8 cellular contexts compared by ENCODE assay signal in the genomic region with DNA sequence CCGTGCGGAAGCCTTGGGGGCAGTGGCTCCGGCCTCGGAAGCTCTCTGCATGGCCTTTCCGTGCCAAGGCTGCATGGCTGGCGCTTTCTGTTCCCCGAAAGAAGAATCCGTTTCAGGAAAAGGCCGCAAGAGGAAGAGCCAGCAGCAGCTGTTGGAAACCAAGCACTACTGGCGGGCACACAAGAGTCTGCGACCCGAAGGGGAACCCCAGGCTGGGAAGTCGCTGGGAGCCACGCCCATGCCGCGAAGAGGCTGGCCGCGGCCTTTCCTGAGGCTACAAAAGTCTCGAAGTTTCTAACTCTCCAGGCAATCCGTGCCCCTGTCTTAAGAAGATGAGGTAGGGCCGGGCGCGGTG. TPM values are rescaled to one million over a fixed set of nuclear protein-coding genes. Genes with fewer than 3 reads are reported as not detected.
DNase-seq lines count a peak whose midpoint lies in the region; TF ChIP-seq lines count a peak whose summit lies in the region.

A gene (minus strand): TSS at position 191 of the 355 bp plus-strand sequence. CDS start 116 bp downstream, at position 75.

- peaks cover 3% of the 10 kb centered on the region; the same call in 1 of the 2 replicates for H3K4me1 ChIP-seq in Caco-2

- no peaks in the 10 kb centered on the region for H3K27me3 Mint-ChIP-seq in Caco-2 (ENCODE audit: insufficient read depth, unreplicated experiment)

- H3K9me3 ChIP-seq in Caco-2 = no peaks in the 10 kb centered on the region

- no peak for TF ChIP-seq CTCF in Caco-2 (IDR thresholded peaks at IDR 0.05; ENCODE audit: insufficient read depth in 1 of 2, low read depth in 1 of 2, low read length in 1 of 2, severe bottlenecking in 1 of 2, unreplicated experiment in 1 of 2)
- no peak for TF ChIP-seq CTCF in GM20000 (IDR thresholded peaks at IDR 0.05; ENCODE audit: extremely low read depth, missing control alignments)

- H3K4me3 Mint-ChIP-seq in Caco-2 (ENCODE audit: unreplicated experiment) = peak within 1 kb of the TSS; percentile 80

- H3K36me3 ChIP-seq in Caco-2 (ENCODE audit: control insufficient read depth, insufficient read depth, low read length) = no peaks in the 10 kb centered on the region

- no TSS peak for BruUV-seq in Caco-2 (replicated peaks; lab: Mats Ljungman, UMichigan)

- H3K36me3 Mint-ChIP-seq in Caco-2 (ENCODE audit: insufficient read depth, unreplicated experiment) = peaks cover 29% of the 10 kb centered on the region

- H3K4me3 ChIP-seq in Caco-2 (ENCODE audit: low read depth, low read length) = peak within 1 kb of the TSS; percentile 73

- POLR2A ChIA-PET in Caco-2 (lab: Charles Lee) = interaction anchor here (0.7 to 2.7 kb wide), 3 partner anchors 10 to 243 kb away, joined by 3 to 20 read pairs (median 4); a partner anchor contains a TSS

- intact Hi-C loops in Caco-2 (cut with micrococcal nuclease; ENCODE audit: unreplicated experiment) = loop anchor here (5.0 kb wide), 2 partner anchors 70 to 200 kb away; a partner anchor contains a TSS

- peaks cover 16% of the 10 kb centered on the region for H3K4me1 Mint-ChIP-seq in Caco-2 (ENCODE audit: low read depth, unreplicated experiment)

- H3K27ac Mint-ChIP-seq in Caco-2 (ENCODE audit: unreplicated experiment) = peak within 1 kb of the TSS; percentile 52

- H3K27me3 ChIP-seq in Caco-2 (replicated peaks; ENCODE audit: control insufficient read depth, insufficient read depth, low read length) = no peaks in the 10 kb centered on the region

- peak; percentile 83 to 85 for DNase-seq in Caco-2
- DNase-seq in GM20000 (ENCODE audit: low spot score) = peak; percentile 83
- DNase-seq in HT-29 (ENCODE audit: low spot score) = peak; percentile 87
- peak; percentile 38 to 50 (median 42) for DNase-seq in activated CD4-positive, CD25-positive, alpha-beta regulatory T cell (lab: John Stamatoyannopoulos, UW)
- peak; percentile 72 for DNase-seq in central memory CD4-positive, alpha-beta T cell
- peak; percentile 79 for DNase-seq in kidney tubule cell (ENCODE audit: low spot score)
- peak; percentile 71 to 78 for DNase-seq in stimulated activated CD4-positive, alpha-beta T cell treated with anti-CD3 and anti-CD28 coated beads, Interleukin-2, amount 100 ng/mL, for 48 hours
- DNase-seq in NCI-H2081 (lab: John Stamatoyannopoulos, UW) = no peak

- CTCF ChIA-PET in Caco-2 (lab: Charles Lee) = no interaction called here

- no peaks in the 10 kb centered on the region for H3K9me3 Mint-ChIP-seq in Caco-2 (ENCODE audit: unreplicated experiment)

RNA-seq across cellular contexts. Expression of the gene that starts here (rescaled TPM):
- 23.8 and 24.8 TPM in 2 replicates for total RNA-seq in Caco-2 (2022)
- 20.0 and 21.4 TPM in 2 replicates for total RNA-seq in HT-29 (2014; rRNA removed; shearing (Covaris generic))

Comparison
In these comparisons a context has a peak if more than half of its experiments do, and no peak if none do; other contexts are left out.
1. DNase-seq: peak in Caco-2 (2 of 2), GM20000 (single experiment), HT-29 (single experiment), activated CD4-positive, CD25-positive, alpha-beta regulatory T cell (4 of 4), central memory CD4-positive, alpha-beta T cell (single experiment), kidney tubule cell (single experiment) and stimulated activated CD4-positive, alpha-beta T cell treated with anti-CD3 and anti-CD28 coated beads, Interleukin-2, amount 100 ng/mL, for 48 hours (2 of 2); none in NCI-H2081 (0 of 2).